Comparison of ENCODE assay signal across 28 cellular contexts in the genomic region with DNA sequence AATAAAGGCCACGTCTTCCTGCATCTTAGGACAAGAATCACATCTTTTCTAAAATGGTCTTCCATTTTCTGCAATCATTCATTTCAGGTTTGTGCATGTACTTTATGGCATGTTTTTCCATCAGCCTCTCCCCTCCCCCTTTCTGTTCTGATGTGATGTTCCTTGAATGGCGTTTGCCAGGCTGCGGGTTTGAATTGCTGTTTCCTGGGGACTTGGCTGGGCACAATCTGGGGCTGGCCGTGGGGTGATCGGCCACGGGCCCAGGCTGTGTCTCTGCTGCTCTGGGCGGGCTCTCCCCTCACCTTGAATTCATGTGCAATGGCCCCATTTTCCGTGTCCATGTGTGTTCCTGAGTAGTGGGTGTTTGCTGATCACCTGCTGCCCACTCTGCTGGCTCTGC. TPM values are rescaled to one million over a fixed set of nuclear protein-coding genes. Genes with fewer than 3 reads are reported as not detected.
DNase-seq lines count a peak whose midpoint lies in the region; ATAC-seq and TF ChIP-seq lines count a peak whose summit lies in the region.
"Had no signal": no experiment of that assay in that cellular context is flagged by ENCODE, and none has a peak within 500 bp of the region (broad histone marks: within the 10 kb centered on the region; RNA-seq: fewer than 3 reads in every experiment).

No MANE protein-coding gene starts in this region.

- CTCF ChIA-PET in WTC11 (lab: Charles Lee): interaction anchor here (1.0 kb wide), 1 partner anchor 79 kb away, joined by 5 read pairs; no protein-coding TSS in a partner anchor
- CTCF ChIA-PET in naive thymus-derived CD4-positive, alpha-beta T cell (lab: Charles Lee): no interaction called here

- H3K27me3 ChIP-seq in naive thymus-derived CD4-positive, alpha-beta T cell (ENCODE audit: control insufficient read depth in 2 of 2, insufficient read depth in 2 of 2, low read length in 2 of 2): no peaks in the 10 kb centered on the region
- H3K27me3 ChIP-seq: adrenal gland, pancreas, right atrium auricular region, spleen, suprapubic skin had no signal

- H3K4me1 ChIP-seq in naive thymus-derived CD4-positive, alpha-beta T cell (ENCODE audit: control insufficient read depth in 2 of 2, insufficient read depth in 2 of 2, low read length in 2 of 2): no peaks in the 10 kb centered on the region
- H3K4me1 ChIP-seq: pancreas, right atrium auricular region, suprapubic skin had no signal

- POLR2A ChIA-PET in WTC11 (lab: Charles Lee): no interaction called here
- POLR2A ChIA-PET in naive thymus-derived CD4-positive, alpha-beta T cell (lab: Charles Lee): interaction anchor here (0.5 to 0.7 kb wide), 2 partner anchors 18 to 1024 kb away, joined by 3 read pairs; no protein-coding TSS in a partner anchor

- peak overlapping the region; percentile 61 for H3K27ac Mint-ChIP-seq in activated T-cell treated with anti-CD3 and anti-CD28 coated beads, Interleukin-2, amount 50 U/mL, for 24 hours
- H3K27ac Mint-ChIP-seq in WTC11 (peak overlapping the region; percentile 37; the same call in 1 of the 2 replicates), chondrocyte (ENCODE audit: unreplicated experiment) (no peak overlapping the region)
- H3K27ac Mint-ChIP-seq in naive thymus-derived CD4-positive, alpha-beta T cell: peak overlapping the region in 7 of 9 donors; percentile 43 to 83 (median 77)
- H3K27ac Mint-ChIP-seq: activated CD4-positive, alpha-beta memory T cell treated with anti-CD3 and anti-CD28 coated beads, Interleukin-2, amount 10 ng/mL, durations not matched to agents 7 days and 5 days had no signal

- intact Hi-C loops in naive thymus-derived CD4-positive, alpha-beta T cell (cut with micrococcal nuclease): no loop called here

- DNase-seq in activated T-cell treated with anti-CD3 and anti-CD28 coated beads, Interleukin-2, amount 50 U/mL, for 24 hours: no peak
- no peak for DNase-seq in activated T-cell treated with anti-CD3 and anti-CD28 coated beads, Interleukin-2, amount 50 U/mL, for 48 hours
- DNase-seq in WTC11 (ENCODE audit: low spot score): no peak
- no peak for DNase-seq in naive thymus-derived CD4-positive, alpha-beta T cell
- peak in 2 of 49 donors; percentile 34 to 36 for DNase-seq in substantia nigra (lab: John Stamatoyannopoulos, UW)
- no peak for DNase-seq in NCI-H187 (lab: John Stamatoyannopoulos, UW)
- DNase-seq in chondrocyte (ENCODE audit: low spot score): no peak
- DNase-seq: 8988T; activated CD4-positive, alpha-beta memory T cell treated with anti-CD3 and anti-CD28 coated beads, Interleukin-2, amount 10 ng/mL, durations not matched to agents 7 days and 5 days; activated CD4-positive, CD25-positive, alpha-beta regulatory T cell treated with anti-CD3 and anti-CD28 coated beads, Interleukin-2, amount 50 U/mL, for 72 hours; activated gamma-delta T cell treated with Interleukin-2 at 50 U/mL for 16 hours; adrenal gland; CD8-positive, alpha-beta memory T cell; HCEC 1CT; islet precursor cell; left ventricle myocardium inferior; NCI-H1092; NCI-H1930; NCI-H526; nephron progenitor cell; pancreas; spleen; T-cell had no signal

- peaks cover 57% of the 10 kb centered on the region for H3K4me1 Mint-ChIP-seq in activated T-cell treated with anti-CD3 and anti-CD28 coated beads, Interleukin-2, amount 50 U/mL, for 24 hours (ENCODE audit: low read depth)
- H3K4me1 Mint-ChIP-seq in WTC11 (peaks cover 20% of the 10 kb centered on the region), chondrocyte (ENCODE audit: low read depth) (peaks cover 23% of the 10 kb centered on the region)
- H3K4me1 Mint-ChIP-seq in naive thymus-derived CD4-positive, alpha-beta T cell: peaks cover 18 to 81% (median 59%) of the 10 kb centered on the region in 7 donors

- no peaks in the 10 kb centered on the region for H3K36me3 ChIP-seq in naive thymus-derived CD4-positive, alpha-beta T cell (ENCODE audit: control insufficient read depth in 2 of 3, insufficient read depth in 3 of 3, low read length in 3 of 3)
- H3K36me3 ChIP-seq: adrenal gland, left ventricle myocardium inferior, pancreas, right atrium auricular region, suprapubic skin had no signal

- ATAC-seq in WTC11: no peak
- no peak for ATAC-seq in naive thymus-derived CD4-positive, alpha-beta T cell
- ATAC-seq in GM19467 (IDR thresholded peaks at IDR 0.05; ENCODE audit: unreplicated experiment): no peak
- ATAC-seq: pancreas, T-cell had no signal

- no peaks in the 10 kb centered on the region for H3K27me3 Mint-ChIP-seq in activated T-cell treated with anti-CD3 and anti-CD28 coated beads, Interleukin-2, amount 50 U/mL, for 24 hours
- H3K27me3 Mint-ChIP-seq in WTC11 (ENCODE audit: low read depth) (no peaks in the 10 kb centered on the region; the same call in 1 of the 2 replicates), chondrocyte (ENCODE audit: low read depth) (no peaks in the 10 kb centered on the region)
- H3K27me3 Mint-ChIP-seq in naive thymus-derived CD4-positive, alpha-beta T cell: no peaks in the 10 kb centered on the region
- H3K27me3 Mint-ChIP-seq: activated CD4-positive, alpha-beta memory T cell treated with anti-CD3 and anti-CD28 coated beads, Interleukin-2, amount 10 ng/mL, durations not matched to agents 7 days and 5 days; CD8-positive, alpha-beta memory T cell; T-cell had no signal

- no peak overlapping the region for H3K27ac ChIP-seq in naive thymus-derived CD4-positive, alpha-beta T cell (ENCODE audit: low read depth, low read length)
- H3K27ac ChIP-seq in substantia nigra (ENCODE audit: low read depth, low read length, poor library complexity, severe bottlenecking): peak overlapping the region; percentile 19
- H3K27ac ChIP-seq: adrenal gland, left ventricle myocardium inferior, pancreas, right atrium auricular region, RWPE1, suprapubic skin had no signal

- no peak overlapping the region for H3K4me3 Mint-ChIP-seq in activated T-cell treated with anti-CD3 and anti-CD28 coated beads, Interleukin-2, amount 50 U/mL, for 24 hours
- H3K4me3 Mint-ChIP-seq in WTC11 (no peak overlapping the region), chondrocyte (ENCODE audit: unreplicated experiment) (no peak overlapping the region)
- peak overlapping the region in 2 of 10 donors; percentile 1 to 22 for H3K4me3 Mint-ChIP-seq in naive thymus-derived CD4-positive, alpha-beta T cell
- H3K4me3 Mint-ChIP-seq: activated CD4-positive, alpha-beta memory T cell treated with anti-CD3 and anti-CD28 coated beads, Interleukin-2, amount 10 ng/mL, durations not matched to agents 7 days and 5 days; brain; nephron progenitor cell; T-cell had no signal

- peaks cover 58% of the 10 kb centered on the region for H3K36me3 Mint-ChIP-seq in activated T-cell treated with anti-CD3 and anti-CD28 coated beads, Interleukin-2, amount 50 U/mL, for 24 hours (ENCODE audit: low read depth)
- peaks cover 2% of the 10 kb centered on the region; the same call in 1 of the 2 replicates for H3K36me3 Mint-ChIP-seq in WTC11
- H3K36me3 Mint-ChIP-seq in naive thymus-derived CD4-positive, alpha-beta T cell: peaks cover 7 to 36% (median 26%) of the 10 kb centered on the region in 5 donors
- peaks cover 6% of the 10 kb centered on the region for H3K36me3 Mint-ChIP-seq in chondrocyte (ENCODE audit: low read depth)

- TF ChIP-seq CTCF in WTC11 (IDR thresholded peaks at IDR 0.05) (no peak), chondrocyte (IDR thresholded peaks at IDR 0.05) (no peak)

- no peaks in the 10 kb centered on the region for H3K9me3 Mint-ChIP-seq in activated T-cell treated with anti-CD3 and anti-CD28 coated beads, Interleukin-2, amount 50 U/mL, for 24 hours
- H3K9me3 Mint-ChIP-seq in WTC11 (no peaks in the 10 kb centered on the region), chondrocyte (ENCODE audit: low read depth) (peaks cover 3% of the 10 kb centered on the region)
- H3K9me3 Mint-ChIP-seq in naive thymus-derived CD4-positive, alpha-beta T cell: no peaks in the 10 kb centered on the region
- H3K9me3 Mint-ChIP-seq: activated CD4-positive, alpha-beta memory T cell treated with anti-CD3 and anti-CD28 coated beads, Interleukin-2, amount 10 ng/mL, durations not matched to agents 7 days and 5 days; CD8-positive, alpha-beta memory T cell; T-cell had no signal

- no peaks in the 10 kb centered on the region for H3K9me3 ChIP-seq in naive thymus-derived CD4-positive, alpha-beta T cell (ENCODE audit: control insufficient read depth in 2 of 3, low read length in 3 of 3)
- H3K9me3 ChIP-seq: adrenal gland, pancreas, right atrium auricular region, suprapubic skin had no signal

- H3K4me3 ChIP-seq in naive thymus-derived CD4-positive, alpha-beta T cell (ENCODE audit: low read length): no peak overlapping the region
- H3K4me3 ChIP-seq: adrenal gland, left ventricle myocardium inferior, pancreas, right atrium auricular region, spleen, suprapubic skin had no signal

TF ChIP-seq in WTC11, 78 proteins besides CTCF, POLR2A, EP300 and RAD21 (continues in another document):
- TF ChIP-seq ZNF232 (CRISPR knock-in tag; IDR thresholded peaks at IDR 0.05): no peak
- TF ChIP-seq, protein P1, sequence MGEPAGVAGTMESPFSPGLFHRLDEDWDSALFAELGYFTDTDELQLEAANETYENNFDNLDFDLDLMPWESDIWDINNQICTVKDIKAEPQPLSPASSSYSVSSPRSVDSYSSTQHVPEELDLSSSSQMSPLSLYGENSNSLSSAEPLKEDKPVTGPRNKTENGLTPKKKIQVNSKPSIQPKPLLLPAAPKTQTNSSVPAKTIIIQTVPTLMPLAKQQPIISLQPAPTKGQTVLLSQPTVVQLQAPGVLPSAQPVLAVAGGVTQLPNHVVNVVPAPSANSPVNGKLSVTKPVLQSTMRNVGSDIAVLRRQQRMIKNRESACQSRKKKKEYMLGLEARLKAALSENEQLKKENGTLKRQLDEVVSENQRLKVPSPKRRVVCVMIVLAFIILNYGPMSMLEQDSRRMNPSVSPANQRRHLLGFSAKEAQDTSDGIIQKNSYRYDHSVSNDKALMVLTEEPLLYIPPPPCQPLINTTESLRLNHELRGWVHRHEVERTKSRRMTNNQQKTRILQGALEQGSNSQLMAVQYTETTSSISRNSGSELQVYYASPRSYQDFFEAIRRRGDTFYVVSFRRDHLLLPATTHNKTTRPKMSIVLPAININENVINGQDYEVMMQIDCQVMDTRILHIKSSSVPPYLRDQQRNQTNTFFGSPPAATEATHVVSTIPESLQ (CRISPR knock-in tag; IDR thresholded peaks at IDR 0.05): no peak
- no peak for TF ChIP-seq SP1 (CRISPR knock-in tag; conservative IDR thresholded peaks at IDR 0.05)
- TF ChIP-seq, protein P2, sequence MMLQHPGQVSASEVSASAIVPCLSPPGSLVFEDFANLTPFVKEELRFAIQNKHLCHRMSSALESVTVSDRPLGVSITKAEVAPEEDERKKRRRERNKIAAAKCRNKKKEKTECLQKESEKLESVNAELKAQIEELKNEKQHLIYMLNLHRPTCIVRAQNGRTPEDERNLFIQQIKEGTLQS (CRISPR knock-in tag; conservative IDR thresholded peaks at IDR 0.05): no peak
- no peak for TF ChIP-seq ETV6 (CRISPR knock-in tag; IDR thresholded peaks at IDR 0.05)
- no peak for TF ChIP-seq ZNF423 (CRISPR knock-in tag; IDR thresholded peaks at IDR 0.05)

RNA-seq across cellular contexts. Expression of gene DGKD, which starts 15.2 kb away (rescaled TPM):
- total RNA-seq in WTC11 (2021) (30.6 to 41.4 TPM (median 31.9 TPM) in 3 replicates), chondrocyte (56.9 to 67.1 TPM (median 66.3 TPM) in 3 replicates)
- 100 to 1,000 TPM in 4 of 5 experiments, 10 to 100 TPM in 1; 61.6 to 252 (median 213) TPM for total RNA-seq in naive thymus-derived CD4-positive, alpha-beta T cell
- 10 to 100 TPM; 25.8 to 41.0 TPM for polyA plus RNA-seq in naive thymus-derived CD4-positive, alpha-beta T cell
